32 cellular contexts compared by ENCODE assay signal in the genomic region with DNA sequence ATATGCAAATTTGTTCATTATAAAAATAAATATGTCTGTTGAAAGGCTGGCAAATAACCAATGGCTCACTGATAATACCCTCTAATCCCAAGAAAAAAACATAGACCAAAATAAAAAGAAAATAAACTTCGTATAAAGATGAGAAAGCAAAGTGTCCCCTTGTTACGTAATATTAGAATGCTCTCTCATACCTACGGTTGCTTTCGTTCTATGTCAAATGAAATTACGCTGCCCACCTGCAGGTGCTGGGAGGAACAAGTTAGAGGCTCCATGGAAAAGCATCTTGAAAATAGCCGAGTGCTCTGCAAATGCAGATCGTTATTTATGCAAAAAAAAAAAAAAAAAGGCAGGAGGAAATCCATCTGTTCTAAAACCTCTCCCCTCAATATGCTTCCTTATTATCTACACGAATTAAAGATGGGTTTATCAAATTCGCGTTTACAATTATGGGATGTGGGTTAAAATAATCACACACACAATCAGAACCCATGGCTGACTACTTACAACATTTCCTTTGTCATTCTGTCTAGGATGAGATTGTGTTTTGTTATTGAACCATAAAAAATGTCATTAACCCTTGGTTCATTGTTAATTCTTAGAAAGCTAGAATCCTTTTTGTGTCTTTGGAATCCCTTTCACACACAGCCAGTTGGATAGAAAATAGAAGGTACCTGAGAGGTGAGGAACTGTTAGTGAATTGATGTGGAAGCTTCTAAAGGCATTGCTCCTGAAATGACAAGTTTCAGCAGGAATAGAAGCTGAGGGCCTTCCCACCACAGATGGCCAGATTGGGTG.
"Had no signal": no experiment of that assay in that cellular context is flagged by ENCODE, and none has a peak within 500 bp of the region (broad histone marks: within the 10 kb centered on the region; RNA-seq: fewer than 3 reads in every experiment).

No MANE protein-coding gene starts in this region.

- ATAC-seq: activated T-cell treated with anti-CD3 and anti-CD28 coated beads, Interleukin-2, amount 50 U/mL, for 72 hours; esophagus mucosa; heart left ventricle; WTC11 had no signal

- H3K4me3 Mint-ChIP-seq: activated CD4-positive, alpha-beta memory T cell treated with anti-CD3 and anti-CD28 coated beads, Interleukin-2, amount 10 ng/mL, durations not matched to agents 7 days and 5 days; activated CD4-positive, alpha-beta T cell treated with anti-CD3 and anti-CD28 coated beads, Interleukin-2, amount 10 ng/mL, durations not matched to agents 7 days and 5 days; activated naive CD8-positive, alpha-beta T cell; activated T-cell treated with anti-CD3 and anti-CD28 coated beads, Interleukin-2, amount 50 U/mL, for 24 hours; activated T-cell treated with anti-CD3 and anti-CD28 coated beads, Interleukin-2, amount 50 U/mL, for 72 hours; central memory CD8-positive, alpha-beta T cell; dendritic cell treated with granulocyte-macrophage colony-stimulating factor and Interleukin-4, amounts not matched to agents 40 ng/mL and 50 ng/mL, for 4 days; endodermal cell; WTC11 had no signal

- H3K27ac ChIP-seq: brain microvascular endothelial cell, coronary artery, dorsolateral prefrontal cortex, heart left ventricle, VCaP had no signal

- H3K36me3 ChIP-seq: brain microvascular endothelial cell, heart left ventricle had no signal

- H3K27me3 Mint-ChIP-seq: activated CD4-positive, alpha-beta T cell treated with anti-CD3 and anti-CD28 coated beads, Interleukin-2, amount 10 ng/mL, durations not matched to agents 7 days and 5 days had no signal

- FAIRE-seq: astrocyte, bronchial epithelial cell, frontal cortex, TTC549 had no signal

- DNase-seq: activated CD4-positive, alpha-beta memory T cell treated with anti-CD3 and anti-CD28 coated beads, Interleukin-2, amount 10 ng/mL, durations not matched to agents 7 days and 5 days; activated CD4-positive, alpha-beta T cell treated with anti-CD3 and anti-CD28 coated beads for 1 hour; activated CD4-positive, alpha-beta T cell treated with anti-CD3 and anti-CD28 coated beads for 4 hours; activated CD4-positive, alpha-beta T cell treated with anti-CD3 and anti-CD28 coated beads, Interleukin-2, amount 10 ng/mL, durations not matched to agents 7 days and 5 days; activated CD4-positive, alpha-beta T cell treated with anti-CD3 and anti-CD28 coated beads, Interleukin-2, amount 50 U/mL, for 4 hours; activated CD8-positive, alpha-beta memory T cell treated with anti-CD3 and anti-CD28 coated beads, Interleukin-2, amount 50 U/mL, for 48 hours; activated gamma-delta T cell treated with Interleukin-2 at 50 U/mL for 16 hours; activated naive CD4-positive, alpha-beta T cell treated with anti-CD3 and anti-CD28 coated beads, Interleukin-2, amount 50 U/mL, for 16 hours; activated naive CD4-positive, alpha-beta T cell treated with Interleukin-2 at 50 U/mL for 16 hours; activated T-cell treated with anti-CD3 and anti-CD28 coated beads for 4 hours; activated T-cell treated with anti-CD3 and anti-CD28 coated beads, Interleukin-2, amount 50 U/mL, for 24 hours; activated T-cell treated with anti-CD3 and anti-CD28 coated beads, Interleukin-2, amount 50 U/mL, for 72 hours; amniotic stem cell; anterior cingulate cortex; brain microvascular endothelial cell; dorsolateral prefrontal cortex; effector memory CD4-positive, alpha-beta T cell; endodermal cell; foreskin fibroblast; heart left ventricle; T-helper 2 cell had no signal

- H3K9me3 Mint-ChIP-seq: activated CD4-positive, alpha-beta memory T cell treated with anti-CD3 and anti-CD28 coated beads, Interleukin-2, amount 10 ng/mL, durations not matched to agents 7 days and 5 days; activated T-cell treated with anti-CD3 and anti-CD28 coated beads, Interleukin-2, amount 50 U/mL, for 24 hours; central memory CD8-positive, alpha-beta T cell; dendritic cell treated with granulocyte-macrophage colony-stimulating factor and Interleukin-4, amounts not matched to agents 40 ng/mL and 50 ng/mL, for 4 days had no signal

- H3K4me1 Mint-ChIP-seq: activated CD4-positive, alpha-beta memory T cell treated with anti-CD3 and anti-CD28 coated beads, Interleukin-2, amount 10 ng/mL, durations not matched to agents 7 days and 5 days; activated CD4-positive, alpha-beta T cell treated with anti-CD3 and anti-CD28 coated beads, Interleukin-2, amount 10 ng/mL, durations not matched to agents 7 days and 5 days; central memory CD8-positive, alpha-beta T cell; endodermal cell; WTC11 had no signal

- H3K4me1 ChIP-seq: heart left ventricle had no signal

- H3K4me3 ChIP-seq: coronary artery, dorsolateral prefrontal cortex, heart left ventricle had no signal

- H3K27me3 ChIP-seq: brain microvascular endothelial cell, heart left ventricle had no signal

- H3K27ac Mint-ChIP-seq: activated CD4-positive, alpha-beta memory T cell treated with anti-CD3 and anti-CD28 coated beads, Interleukin-2, amount 10 ng/mL, durations not matched to agents 7 days and 5 days; activated CD4-positive, alpha-beta T cell treated with anti-CD3 and anti-CD28 coated beads, Interleukin-2, amount 10 ng/mL, durations not matched to agents 7 days and 5 days; activated naive CD8-positive, alpha-beta T cell; activated T-cell treated with anti-CD3 and anti-CD28 coated beads, Interleukin-2, amount 50 U/mL, for 24 hours; activated T-cell treated with anti-CD3 and anti-CD28 coated beads, Interleukin-2, amount 50 U/mL, for 72 hours; dendritic cell treated with granulocyte-macrophage colony-stimulating factor and Interleukin-4, amounts not matched to agents 40 ng/mL and 50 ng/mL, for 4 days; endodermal cell; WTC11 had no signal

- H3K36me3 Mint-ChIP-seq: activated naive CD8-positive, alpha-beta T cell; WTC11 had no signal
